In the genomic region with DNA sequence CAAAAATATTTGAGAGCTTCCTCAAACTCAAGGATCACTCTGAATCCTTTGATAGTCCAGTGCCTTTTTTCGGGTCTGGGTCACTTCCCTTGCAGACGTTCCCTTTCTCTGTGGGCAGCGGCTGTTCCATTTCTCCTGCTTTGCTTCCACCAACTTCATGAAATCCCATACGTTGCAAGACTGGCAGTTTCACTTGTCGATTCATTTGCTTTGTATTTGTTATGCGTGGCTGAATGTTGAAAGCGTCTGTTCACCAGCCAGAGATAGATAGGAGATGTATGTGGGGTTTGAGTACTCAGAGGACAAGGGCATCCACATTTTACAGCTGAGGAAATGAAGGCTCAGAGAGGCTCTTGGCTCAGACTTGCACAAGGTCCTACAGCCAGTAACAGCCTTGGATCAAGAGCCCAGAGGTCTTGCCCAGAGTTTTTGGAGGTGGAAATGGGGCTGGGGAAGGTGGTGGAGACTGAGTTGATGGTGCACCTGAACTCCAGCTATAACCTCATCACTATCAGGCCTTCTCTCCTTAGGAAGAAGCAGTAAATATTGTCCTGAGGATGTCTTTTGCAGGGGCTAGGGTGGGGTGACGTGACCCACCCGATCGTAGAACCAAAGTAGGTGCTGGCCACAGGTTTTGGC, we compare ENCODE assay signal across 10 cellular contexts. TPM values are rescaled to one million over a fixed set of nuclear protein-coding genes. Genes with fewer than 3 reads are reported as not detected.
DNase-seq lines count a peak whose midpoint lies in the region; ATAC-seq and TF ChIP-seq lines count a peak whose summit lies in the region.
"Had no signal": no experiment of that assay in that cellular context is flagged by ENCODE, and none has a peak within 500 bp of the region (broad histone marks: within the 10 kb centered on the region; RNA-seq: fewer than 3 reads in every experiment).

No MANE protein-coding gene starts in this region.

- H3K9me3 ChIP-seq in SJCRH30 (replicated peaks): no peaks in the 10 kb centered on the region
- no peaks in the 10 kb centered on the region for H3K9me3 ChIP-seq in iPS-15b (ENCODE audit: control insufficient read depth, insufficient read depth, low read length)
- no peaks in the 10 kb centered on the region for H3K9me3 ChIP-seq in upper lobe of right lung
- H3K9me3 ChIP-seq: body of pancreas, heart right ventricle had no signal

- H3K27me3 ChIP-seq in SJCRH30 (peaks cover 3% of the 10 kb centered on the region), iPS-15b (ENCODE audit: control insufficient read depth, insufficient read depth, low read length) (peaks cover 7% of the 10 kb centered on the region), upper lobe of right lung (no peaks in the 10 kb centered on the region)
- H3K27me3 ChIP-seq: body of pancreas had no signal

- H3K36me3 ChIP-seq in SJCRH30: no peaks in the 10 kb centered on the region
- peaks cover 4% of the 10 kb centered on the region for H3K36me3 ChIP-seq in iPS-15b (ENCODE audit: control insufficient read depth, insufficient read depth, low read length)
- H3K36me3 ChIP-seq in upper lobe of right lung: no peaks in the 10 kb centered on the region
- H3K36me3 ChIP-seq: heart right ventricle had no signal

- intact Hi-C loops in cardiac septum (cut with DNase I): loop anchor here (5.0 kb wide), 1 partner anchor 75 kb away; the partner anchor contains the start of gene POLR2C
- intact Hi-C loops in Right ventricle myocardium superior (cut with DNase I): no loop called here
- intact Hi-C loops in upper lobe of right lung (cut with DNase I): no loop called here

- TF ChIP-seq CTCF in upper lobe of right lung (IDR thresholded peaks at IDR 0.05): no peak

- ATAC-seq in Right ventricle myocardium superior (ENCODE audit: poor library complexity) (no peak), upper lobe of right lung (no peak), HG03045 (IDR thresholded peaks at IDR 0.05; ENCODE audit: unreplicated experiment) (no peak), GM18498 (IDR thresholded peaks at IDR 0.05; ENCODE audit: unreplicated experiment) (no peak)
- ATAC-seq: body of pancreas, heart right ventricle had no signal

- peak; percentile 47 for DNase-seq in cardiac septum (ENCODE audit: low spot score)
- DNase-seq in Right ventricle myocardium superior: no peak
- DNase-seq in SJCRH30: no peak
- no peak for DNase-seq in upper lobe of right lung
- no peak for DNase-seq in activated CD4-positive, CD25-positive, alpha-beta regulatory T cell (lab: John Stamatoyannopoulos, UW)

- H3K4me1 ChIP-seq in SJCRH30 (peaks cover 15% of the 10 kb centered on the region), iPS-15b (ENCODE audit: control insufficient read depth, insufficient read depth, low read length) (peaks cover 8% of the 10 kb centered on the region), upper lobe of right lung (peaks cover 44% of the 10 kb centered on the region)

- no peak overlapping the region for H3K9ac ChIP-seq in iPS-15b (ENCODE audit: low read depth, low read length)

- H3K4me3 ChIP-seq in SJCRH30: peak overlapping the region; percentile 99
- H3K4me3 ChIP-seq in iPS-15b (ENCODE audit: low read depth, low read length): peak overlapping the region; percentile 74
- H3K4me3 ChIP-seq in upper lobe of right lung: peak overlapping the region; percentile 91

- H3K27ac ChIP-seq in SJCRH30: no peak overlapping the region
- no peak overlapping the region for H3K27ac ChIP-seq in upper lobe of right lung

RNA-seq across cellular contexts. Expression of gene CCDC102A, which starts 1.3 kb away (rescaled TPM):
- total RNA-seq in cardiac septum (5.5 TPM), Right ventricle myocardium superior (10.5 TPM), upper lobe of right lung (11.3 TPM)
- total RNA-seq in SJCRH30 (2014; rRNA removed; shearing (Covaris generic)): 9.7 and 11.1 TPM in 2 replicates

RNA-seq across cellular contexts. Expression of gene ADGRG5, which starts 4.7 kb away (rescaled TPM):
- total RNA-seq in cardiac septum: 0.35 TPM
- total RNA-seq in Right ventricle myocardium superior: 0.05 TPM
- not detected in 2 replicates for total RNA-seq in SJCRH30 (2014; rRNA removed; shearing (Covaris generic))
- 1.9 TPM for total RNA-seq in upper lobe of right lung

RNA-seq across cellular contexts. Expression of gene DOK4, which starts 51.4 kb away (rescaled TPM):
- total RNA-seq in cardiac septum (11.5 TPM), Right ventricle myocardium superior (7.5 TPM), upper lobe of right lung (55.1 TPM)
- 10.4 and 13.0 TPM in 2 replicates for total RNA-seq in SJCRH30 (2014; rRNA removed; shearing (Covaris generic))
